Comparison of ENCODE assay signal across 8 cellular contexts in the genomic region with DNA sequence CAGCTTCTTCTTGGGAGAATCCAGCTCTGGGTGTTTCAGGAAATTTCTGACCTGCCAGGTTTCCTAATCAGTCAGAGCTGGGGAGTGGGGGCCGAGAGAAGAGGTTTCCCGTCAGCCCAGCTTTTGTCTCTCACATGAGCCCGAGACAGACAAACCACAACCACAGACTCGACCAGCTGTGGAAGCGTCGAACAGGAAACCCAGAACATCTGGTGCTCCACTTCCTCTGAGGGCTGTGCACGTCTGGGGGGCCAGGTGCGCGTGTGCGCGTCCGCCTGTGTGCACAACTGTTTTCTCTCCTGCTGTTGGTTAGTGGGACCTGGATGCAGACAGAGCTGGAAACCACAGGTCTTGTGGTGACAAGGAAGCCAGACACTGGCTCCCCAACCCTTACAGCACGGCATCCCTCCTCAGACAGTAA.
DNase-seq lines count a peak whose midpoint lies in the region; ATAC-seq, FAIRE-seq and TF ChIP-seq lines count a peak whose summit lies in the region.

No MANE protein-coding gene starts in this region.

- H3K4me1 Mint-ChIP-seq in activated naive CD4-positive, alpha-beta T cell treated with anti-CD3 and anti-CD28 coated beads for 36 hours (ENCODE audit: low read depth) = peaks cover 46% of the 10 kb centered on the region

- H2AFZ ChIP-seq in SU-DHL-6 (ENCODE audit: low read depth, low read length, severe bottlenecking) = peak overlapping the region; percentile 20

- peak overlapping the region; percentile 59 for H3K27ac Mint-ChIP-seq in activated naive CD4-positive, alpha-beta T cell treated with anti-CD3 and anti-CD28 coated beads for 36 hours

- peak overlapping the region; percentile 85 for H3K27ac ChIP-seq in SU-DHL-6 (ENCODE audit: low read depth, low read length)

- H3K9me3 ChIP-seq in SU-DHL-6 (ENCODE audit: insufficient read depth, low read length) = no peaks in the 10 kb centered on the region

- no peaks in the 10 kb centered on the region for H3K79me2 ChIP-seq in SU-DHL-6 (ENCODE audit: insufficient read depth, low read length)

- peak; percentile 94 for DNase-seq in activated naive CD4-positive, alpha-beta T cell treated with anti-CD3 and anti-CD28 coated beads for 36 hours
- DNase-seq in stimulated activated CD4-positive, alpha-beta T cell treated with anti-CD3 and anti-CD28 coated beads, TNF-alpha, amount 100 ng/mL, for 24 hours (ENCODE audit: low read depth in 3 of 3) = peak; percentile 35 to 70 (median 42)
- DNase-seq in EL (no peak), SHP77 treated with DMSO at 0.1 percent for 48 hours (lab: John Stamatoyannopoulos, UW) (no peak), urothelium cell line (ENCODE audit: low spot score) (no peak)

- no peaks in the 10 kb centered on the region for H3K27me3 Mint-ChIP-seq in activated naive CD4-positive, alpha-beta T cell treated with anti-CD3 and anti-CD28 coated beads for 36 hours (ENCODE audit: low read depth)

- H3K36me3 Mint-ChIP-seq in activated naive CD4-positive, alpha-beta T cell treated with anti-CD3 and anti-CD28 coated beads for 36 hours (ENCODE audit: low read depth) = no peaks in the 10 kb centered on the region

- no peak for TF ChIP-seq CTCF in SU-DHL-6 (IDR thresholded peaks at IDR 0.05; ENCODE audit: insufficient read depth, low read length, poor library complexity, severe bottlenecking)

- peaks cover 35% of the 10 kb centered on the region for H3F3A ChIP-seq in SU-DHL-6 (ENCODE audit: insufficient read depth)

- H3K4me3 ChIP-seq in SU-DHL-6 (ENCODE audit: insufficient read depth, low read length, poor library complexity, severe bottlenecking) = peak overlapping the region; percentile 34

- H3K9me2 ChIP-seq in SU-DHL-6 (replicated peaks; ENCODE audit: insufficient read depth, low read length) = no peaks in the 10 kb centered on the region

- no peaks in the 10 kb centered on the region for H3K36me3 ChIP-seq in SU-DHL-6 (ENCODE audit: low read length)

- peak overlapping the region; percentile 64 for H3K4me2 ChIP-seq in SU-DHL-6 (ENCODE audit: low read depth, low read length, poor library complexity, severe bottlenecking)

- ATAC-seq in GM18868 (IDR thresholded peaks at IDR 0.05; ENCODE audit: unreplicated experiment) = peak; percentile 61
- peak; percentile 62 for ATAC-seq in HG03025 (IDR thresholded peaks at IDR 0.05; ENCODE audit: low FRiP score, unreplicated experiment)

- peak overlapping the region; percentile 51 for H3K4me3 Mint-ChIP-seq in activated naive CD4-positive, alpha-beta T cell treated with anti-CD3 and anti-CD28 coated beads for 36 hours

- CTCF ChIA-PET in activated naive CD4-positive, alpha-beta T cell treated with anti-CD3 and anti-CD28 coated beads for 36 hours (lab: Charles Lee) = interaction anchor here (2.0 to 4.3 kb wide), 2 partner anchors 13 to 137 kb away, joined by 6 to 15 read pairs; no protein-coding TSS in a partner anchor

- no peaks in the 10 kb centered on the region for H3K9me3 Mint-ChIP-seq in activated naive CD4-positive, alpha-beta T cell treated with anti-CD3 and anti-CD28 coated beads for 36 hours

- H4K20me1 ChIP-seq in SU-DHL-6 (ENCODE audit: low read depth, low read length) = no peaks in the 10 kb centered on the region

- intact Hi-C loops in activated naive CD4-positive, alpha-beta T cell treated with anti-CD3 and anti-CD28 coated beads for 36 hours (cut with micrococcal nuclease) = loop anchor here (1.0 kb wide), 3 partner anchors 13 to 132 kb away; no protein-coding TSS in a partner anchor

- FAIRE-seq in urothelium cell line (lab: Jason Lieb, UNC) = no peak

- H3K9ac ChIP-seq in SU-DHL-6 (ENCODE audit: low read length) = peak overlapping the region; percentile 33; the same call in 1 of the 2 replicates

- H3K27me3 ChIP-seq in SU-DHL-6 (ENCODE audit: low read length) = no peaks in the 10 kb centered on the region

Comparison
In these comparisons a context has a peak if more than half of its experiments do, and no peak if none do; other contexts are left out.
1. DNase-seq: peak in activated naive CD4-positive, alpha-beta T cell treated with anti-CD3 and anti-CD28 coated beads for 36 hours (single experiment) and stimulated activated CD4-positive, alpha-beta T cell treated with anti-CD3 and anti-CD28 coated beads, TNF-alpha, amount 100 ng/mL, for 24 hours (3 of 3); none in EL (single experiment), SHP77 treated with DMSO at 0.1 percent for 48 hours (single experiment) and urothelium cell line (single experiment).